Comparison of ENCODE assay signal across 8 cellular contexts in genomic region chr5:151085517-151086031, GRCh38. TPM values are rescaled to one million over a fixed set of nuclear protein-coding genes. Genes with fewer than 3 reads are reported as not detected.
A peak's percentile ranks its signal among the peaks of the same experiment; 100 is the strongest.
DNase-seq lines count a peak whose midpoint lies in the region; ATAC-seq and TF ChIP-seq lines count a peak whose summit lies in the region.

No MANE protein-coding gene starts in this region.

- intact Hi-C loops in right lobe of liver (cut with DNase I), result no loop called here
- intact Hi-C loops in vagina (cut with DNase I), result no loop called here

- DNase-seq in AG10803 (ENCODE audit: low read depth) (peak; percentile 38), adipocyte (ENCODE audit: low read depth) (no peak), right lobe of liver (peak; percentile 72 to 80 (median 77)), vagina (ENCODE audit: extremely low spot score in 2 of 2) (peak in 1 of 2 donors; percentile 96), Kasumi-1 (lab: John Stamatoyannopoulos, UW) (no peak), NCI-H2227 treated with DMSO at 0.1 percent for 48 hours (lab: John Stamatoyannopoulos, UW) (no peak), AG08395 (ENCODE audit: low spot score) (no peak)

- TF ChIP-seq POLR2A in right lobe of liver (IDR thresholded peaks at IDR 0.05) (no peak), vagina (IDR thresholded peaks at IDR 0.05) (no peak)

- WGBS in right lobe of liver (ENCODE audit: insufficient coverage, low coverage, low lambda C conversion rate, missing lambda C conversion rate), result 11% methylated on average over 9 of the region's 9 CpGs

- H3K9ac ChIP-seq in adipocyte (ENCODE audit: low read length), result peak overlapping the region; percentile 75

- H3K4me1 ChIP-seq in adipocyte (ENCODE audit: control insufficient read depth, insufficient read depth, low read length) (peaks cover 50% of the 10 kb centered on the region), right lobe of liver (peaks cover 0 to 35% (median 7%) of the 10 kb centered on the region in 4 donors), vagina (peaks cover 53% of the 10 kb centered on the region)

- H3K27me3 ChIP-seq in adipocyte (replicated peaks; ENCODE audit: control insufficient read depth, insufficient read depth, low read length) (no peaks in the 10 kb centered on the region), right lobe of liver (no peaks in the 10 kb centered on the region), vagina (no peaks in the 10 kb centered on the region)

- ATAC-seq in HG03460 (IDR thresholded peaks at IDR 0.05; ENCODE audit: unreplicated experiment) (peak; percentile 16), right lobe of liver (peak; percentile 55 to 69 (median 65))

- H3K36me3 ChIP-seq in adipocyte (ENCODE audit: control insufficient read depth, insufficient read depth, low read length, severe bottlenecking) (no peaks in the 10 kb centered on the region), right lobe of liver (no peaks in the 10 kb centered on the region), vagina (no peaks in the 10 kb centered on the region)

- H3K9me3 ChIP-seq in adipocyte (ENCODE audit: control insufficient read depth, low read length) (no peaks in the 10 kb centered on the region), right lobe of liver (no peaks in the 10 kb centered on the region), vagina (no peaks in the 10 kb centered on the region)

- no peak for TF ChIP-seq CTCF in AG10803 (conservative IDR thresholded peaks at IDR 0.05; ENCODE audit: low read length)
- TF ChIP-seq CTCF in right lobe of liver (IDR thresholded peaks at IDR 0.05), result no peak
- no peak for TF ChIP-seq CTCF in vagina (IDR thresholded peaks at IDR 0.05)

- H3K27ac ChIP-seq in right lobe of liver, result peak overlapping the region; percentile 64 to 84 (median 75)
- H3K27ac ChIP-seq in vagina, result peak overlapping the region; percentile 87

- H3K4me3 ChIP-seq in AG10803 (ENCODE audit: low read length) (no peak overlapping the region), adipocyte (ENCODE audit: low read length) (no peak overlapping the region), right lobe of liver (no peak overlapping the region), vagina (no peak overlapping the region)

RNA-seq across cellular contexts. Expression of gene TNIP1, which starts 4.7 kb away (rescaled TPM):
- total RNA-seq in right lobe of liver (100 to 1,000 TPM in 1 of 6 experiments, 10 to 100 TPM in 5; 70.1 to 155 (median 79.1) TPM), vagina (92.6 TPM)

Comparison
In these comparisons a context has a peak if more than half of its experiments do, and no peak if none do; other contexts are left out.
1. DNase-seq: peak in AG10803 (single experiment) and right lobe of liver (3 of 3); none in adipocyte (single experiment), Kasumi-1 (0 of 2), NCI-H2227 treated with DMSO at 0.1 percent for 48 hours (single experiment) and AG08395 (single experiment).